ENCODE assay signal across 34 cellular contexts in genomic region chr12:69545081-69545480, GRCh38.
"Had no signal": no experiment of that assay in that cellular context is flagged by ENCODE, and none has a peak within 500 bp of the region (broad histone marks: within the 10 kb centered on the region; RNA-seq: fewer than 3 reads in every experiment).

No MANE protein-coding gene starts in this region.

- H3K9ac ChIP-seq: KMS-11, SK-N-SH had no signal

- ATAC-seq: activated CD8-positive, alpha-beta memory T cell treated with anti-CD3 and anti-CD28 coated beads, Interleukin-2, amount 10 ng/mL, durations not matched to agents 7 days and 5 days; T-cell; T-helper 17 cell had no signal

- H3K4me1 ChIP-seq: Peyer's patch had no signal

- H3K4me3 ChIP-seq: Peyer's patch, SJSA1 had no signal

- H3K27me3 ChIP-seq: brain microvascular endothelial cell, Peyer's patch, SJSA1 had no signal

- H3K9me3 ChIP-seq: Peyer's patch, SJSA1 had no signal

- H3K36me3 ChIP-seq: brain microvascular endothelial cell, Peyer's patch had no signal

- DNase-seq: activated B cell treated with CpG ODN at 0.5 μM for 24 hours; activated CD4-positive, alpha-beta memory T cell treated with anti-CD3 and anti-CD28 coated beads, Interleukin-2, amount 10 ng/mL, durations not matched to agents 7 days and 5 days; activated CD4-positive, alpha-beta T cell treated with anti-CD3 and anti-CD28 coated beads for 4 hours; activated CD4-positive, CD25-positive, alpha-beta regulatory T cell treated with anti-CD3 and anti-CD28 coated beads, Interleukin-2, amount 50 U/mL, for 72 hours; activated CD8-positive, alpha-beta memory T cell treated with anti-CD3 and anti-CD28 coated beads for 24 hours; activated CD8-positive, alpha-beta memory T cell treated with anti-CD3 and anti-CD28 coated beads, Interleukin-2, amount 10 ng/mL, durations not matched to agents 7 days and 5 days; activated CD8-positive, alpha-beta memory T cell treated with anti-CD3 and anti-CD28 coated beads, Interleukin-2, amount 50 U/mL, for 48 hours; activated effector memory CD4-positive, alpha-beta T cell treated with anti-CD3 and anti-CD28 coated beads, Interleukin-2, amount 50 U/mL, for 16 hours; activated naive CD4-positive, alpha-beta T cell; activated naive CD4-positive, alpha-beta T cell treated with anti-CD3 and anti-CD28 coated beads, Interleukin-2, amount 50 U/mL, for 16 hours; activated naive CD8-positive, alpha-beta T cell treated with anti-CD3 and anti-CD28 coated beads for 36 hours; activated T-cell treated with anti-CD3 and anti-CD28 coated beads, Interleukin-2, amount 50 U/mL, for 48 hours; amniotic stem cell; aorta; brain microvascular endothelial cell; central memory CD4-positive, alpha-beta T cell; MV-4-11; NCI-H1092; NCI-H1436 treated with DMSO at 0.1 percent for 48 hours; NCI-H1694 treated with DMSO at 0.1 percent for 48 hours; NCI-H2029; NCI-H510A; NCI-H526; NCI-H748 treated with DMSO at 0.1 percent for 48 hours; NK-92 treated with Interleukin-12 subunit alpha and Interleukin-12 subunit beta, amount 100 ng/mL, for 24 hours; Peyer's patch; RPMI8226; SHP77 treated with DMSO at 0.1 percent for 48 hours; SK-N-SH; T-cell; T-helper 17 cell had no signal

- H3K4me2 ChIP-seq: KMS-11, SK-N-SH had no signal

- H3K9me2 ChIP-seq: SK-N-SH had no signal

- H3K27ac ChIP-seq: brain microvascular endothelial cell, KMS-11, Peyer's patch, SJSA1, VCaP had no signal
